8 cellular contexts compared by ENCODE assay signal in the genomic region with DNA sequence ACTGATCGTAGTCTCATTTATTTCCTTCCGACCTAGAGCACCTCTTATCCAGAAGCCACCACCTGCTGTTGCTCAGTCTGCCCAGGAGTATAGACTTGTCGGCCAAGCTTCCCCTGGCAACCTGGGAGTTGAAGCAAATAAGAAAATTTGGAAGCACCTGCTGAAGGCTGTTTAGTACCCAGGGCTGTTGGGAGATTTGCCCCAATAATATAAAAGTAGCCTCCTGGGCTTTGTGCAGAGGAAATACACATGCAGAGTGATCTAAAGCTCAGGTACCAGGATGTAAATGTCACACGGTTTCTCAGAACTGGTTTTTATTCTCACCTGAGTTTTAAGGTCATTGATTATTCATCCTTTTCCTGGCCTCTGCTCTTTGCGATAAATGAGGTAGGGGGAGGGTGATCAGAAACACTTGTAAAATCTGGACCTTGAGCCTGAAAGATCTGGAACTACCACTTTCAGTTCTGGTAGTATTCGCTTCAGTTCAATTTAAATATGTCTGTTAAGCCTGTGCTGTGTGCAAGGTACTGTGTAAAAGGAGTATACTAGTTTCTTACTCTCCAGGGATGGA. TPM values are rescaled to one million over a fixed set of nuclear protein-coding genes. Genes with fewer than 3 reads are reported as not detected.
A peak's percentile ranks its signal among the peaks of the same experiment; 100 is the strongest.
DNase-seq lines count a peak whose midpoint lies in the region; ATAC-seq, FAIRE-seq and TF ChIP-seq lines count a peak whose summit lies in the region.

No MANE protein-coding gene starts in this region.

- TF ChIP-seq POLR2A in GM18505 (IDR thresholded peaks at IDR 0.05; ENCODE audit: borderline replicate concordance, extremely low read depth, insufficient read depth, insufficient read length) = no peak

- no peaks in the 10 kb centered on the region for H3K36me3 Mint-ChIP-seq in glutamatergic neuron (ENCODE audit: unreplicated experiment)

- TF ChIP-seq CTCF in WERI-Rb-1 (IDR thresholded peaks at IDR 0.05; ENCODE audit: low read depth, low read length) = no peak
- TF ChIP-seq CTCF in glutamatergic neuron (IDR thresholded peaks at IDR 0.05; ENCODE audit: partially characterized antibody, unreplicated experiment) = no peak
- no peak for TF ChIP-seq CTCF in GM10248 (IDR thresholded peaks at IDR 0.05; ENCODE audit: control extremely low read depth, extremely low read depth, low read depth, missing control alignments)

- no peaks in the 10 kb centered on the region for H3K9me3 ChIP-seq in HAP-1
- H3K9me3 ChIP-seq in WERI-Rb-1 (ENCODE audit: severe bottlenecking) = no peaks in the 10 kb centered on the region
- H3K9me3 ChIP-seq in small intestine (ENCODE audit: control insufficient read depth, low read depth) = no peaks in the 10 kb centered on the region

- peaks cover 32% of the 10 kb centered on the region for H3K4me1 Mint-ChIP-seq in glutamatergic neuron (ENCODE audit: low read depth, unreplicated experiment)

- peak overlapping the region; percentile 95 for H3K27ac Mint-ChIP-seq in glutamatergic neuron (ENCODE audit: unreplicated experiment)

- H3K27me3 ChIP-seq in HAP-1 (ENCODE audit: low read depth) (no peaks in the 10 kb centered on the region), WERI-Rb-1 (ENCODE audit: insufficient read depth, low read depth, severe bottlenecking) (no peaks in the 10 kb centered on the region), small intestine (ENCODE audit: control insufficient read depth in 2 of 2, insufficient read depth in 2 of 2, low read length in 2 of 2) (no peaks in the 10 kb centered on the region)

- H3K4me1 ChIP-seq in HAP-1 (peaks cover 10% of the 10 kb centered on the region), small intestine (ENCODE audit: control insufficient read depth in 2 of 2, insufficient read depth in 1 of 2, low read depth in 1 of 2, low read length in 1 of 2) (peaks cover 0 to 10% of the 10 kb centered on the region in 2 donors)

- 2 to 14% (median 3%) methylated on average over 6 of the region's 6 CpGs for WGBS in small intestine, 3 donors

- H3K36me3 ChIP-seq in HAP-1 (replicated peaks) = no peaks in the 10 kb centered on the region; the same call in 1 of the 2 replicates
- H3K36me3 ChIP-seq in WERI-Rb-1 = no peaks in the 10 kb centered on the region
- no peaks in the 10 kb centered on the region for H3K36me3 ChIP-seq in small intestine (ENCODE audit: control insufficient read depth in 2 of 2, insufficient read depth in 2 of 2, low read length in 2 of 2)

- peaks cover 1% of the 10 kb centered on the region for H3K9me3 Mint-ChIP-seq in glutamatergic neuron (ENCODE audit: unreplicated experiment)

- POLR2A ChIA-PET in GM10248 (lab: Yijun Ruan, JAX) = interaction anchor here (0.6 kb wide), 1 partner anchor 334 kb away, joined by 3 read pairs; no protein-coding TSS in a partner anchor

- H3K4me3 ChIP-seq in HAP-1 (peak overlapping the region; percentile 96), WERI-Rb-1 (ENCODE audit: low read depth, low read length) (peak overlapping the region; percentile 45), small intestine (ENCODE audit: low read depth in 1 of 2, low read length in 2 of 2) (peak overlapping the region in 1 of 2 donors; percentile 52)

- H3K27ac ChIP-seq in WERI-Rb-1 = peak overlapping the region; percentile 66
- peak overlapping the region; percentile 80 to 81 for H3K27ac ChIP-seq in small intestine (ENCODE audit: low read depth in 1 of 2, low read length in 1 of 2)

- FAIRE-seq in small intestine (lab: Jason Lieb, UNC) = no peak

- in situ Hi-C loops in HAP-1 (cut with MboI; ENCODE audit: low sequenced_read_pairs) = loop anchor here (25.0 kb wide), 1 partner anchor 300 kb away; no protein-coding TSS in a partner anchor

- peaks cover 2% of the 10 kb centered on the region for H3K27me3 Mint-ChIP-seq in glutamatergic neuron (ENCODE audit: unreplicated experiment)

- CTCF ChIA-PET in GM10248 (lab: Yijun Ruan, JAX) = interaction anchor here (1.1 to 1.7 kb wide), 6 partner anchors 25 to 482 kb away, joined by 3 read pairs; no protein-coding TSS in a partner anchor

- ATAC-seq in GM18505 (IDR thresholded peaks at IDR 0.05; ENCODE audit: unreplicated experiment) = no peak

- no peak for DNase-seq in HAP-1 (ENCODE audit: low spot score in 2 of 2)
- no peak for DNase-seq in WERI-Rb-1
- no peak for DNase-seq in glutamatergic neuron
- DNase-seq in small intestine = peak; percentile 93
- no peak for DNase-seq in central memory CD4-positive, alpha-beta T cell
- no peak for DNase-seq in GM10248 (ENCODE audit: extremely low spot score)
- no peak for DNase-seq in NCI-H1694 (lab: John Stamatoyannopoulos, UW)

- H3K4me3 Mint-ChIP-seq in glutamatergic neuron (ENCODE audit: unreplicated experiment) = peak overlapping the region; percentile 89

RNA-seq across cellular contexts. Expression of a gene that starts 0.8 kb away (rescaled TPM):
- 98.8 TPM for total RNA-seq in glutamatergic neuron (ENCODE audit: unreplicated experiment)
- polyA plus RNA-seq in small intestine = 100 to 1,000 TPM; 144 to 175 (median 171) TPM
